ENCODE assay signal across 8 cellular contexts in genomic region chr17:81926451-81927144, GRCh38. TPM values are rescaled to one million over a fixed set of nuclear protein-coding genes. Genes with fewer than 3 reads are reported as not detected.
DNase-seq lines count a peak whose midpoint lies in the region; ATAC-seq, FAIRE-seq and TF ChIP-seq lines count a peak whose summit lies in the region.

No MANE protein-coding gene starts in this region.

- H3K9me3 ChIP-seq in H1 (ENCODE audit: insufficient read depth in 2 of 2, low read depth in 1 of 2, low read length in 1 of 2) (no peaks in the 10 kb centered on the region), mesenchymal stem cell (ENCODE audit: control insufficient read depth, low read length) (no peaks in the 10 kb centered on the region)

- ATAC-seq in GM18519 (IDR thresholded peaks at IDR 0.05; ENCODE audit: low FRiP score, unreplicated experiment) = no peak

- H3K23ac ChIP-seq in H1 (ENCODE audit: insufficient read length) = no peak overlapping the region
- H3K23ac ChIP-seq in mesenchymal stem cell (ENCODE audit: low read length in 2 of 2) = peak overlapping the region in 1 of 2 experiments; percentile 24

- no peak for TF ChIP-seq POLR2A in H1 (IDR thresholded peaks at IDR 0.05; ENCODE audit: control extremely low read depth in 1 of 2, low read depth in 2 of 2, low read length in 2 of 2)

- peak; percentile 54 for DNase-seq in G401 (ENCODE audit: low spot score)
- peak; percentile 75 for DNase-seq in HFFc6
- peak; percentile 79 for DNase-seq in NCI-H69 (lab: John Stamatoyannopoulos, UW)
- peak; percentile 65 for DNase-seq in activated CD4-positive, alpha-beta memory T cell treated with anti-CD3 and anti-CD28 coated beads, Interleukin-2, amount 10 ng/mL, durations not matched to agents 7 days and 5 days
- DNase-seq in H1 (ENCODE audit: low read depth in 1 of 2, low spot score in 2 of 2) = no peak
- DNase-seq in mesenchymal stem cell = peak; percentile 94
- peak; percentile 43 to 54 for DNase-seq in stimulated activated CD8-positive, alpha-beta memory T cell treated with anti-CD3 and anti-CD28 coated beads, Interleukin-15, amount 100 ng/mL, for 48 hours (ENCODE audit: low read depth in 2 of 2)

- in situ Hi-C loops in G401 (cut with HindIII; ENCODE audit: low sequenced_read_pairs) = no loop called here

- H2AK5ac ChIP-seq in H1 (ENCODE audit: low read depth, low read length) (no peak overlapping the region), mesenchymal stem cell (ENCODE audit: low read length, severe bottlenecking) (peak overlapping the region; percentile 64)

- no peaks in the 10 kb centered on the region for H3K9me3 Mint-ChIP-seq in HFFc6
- H3K9me3 Mint-ChIP-seq in activated CD4-positive, alpha-beta memory T cell treated with anti-CD3 and anti-CD28 coated beads, Interleukin-2, amount 10 ng/mL, durations not matched to agents 7 days and 5 days = no peaks in the 10 kb centered on the region

- no peak for FAIRE-seq in H1 (lab: Jason Lieb, UNC)

- POLR2A ChIA-PET in activated CD4-positive, alpha-beta memory T cell treated with anti-CD3 and anti-CD28 coated beads, Interleukin-2, amount 10 ng/mL, durations not matched to agents 7 days and 5 days (lab: Charles Lee) = interaction anchor here (0.8 to 7.6 kb wide), 19 partner anchors 9 to 523 kb away, joined by 3 to 62 read pairs (median 4); partner anchors contain the start of genes ARHGDIA, ARL16, CENPX and DCXR
- POLR2A ChIA-PET in H1 (lab: Charles Lee; ENCODE audit: partially characterized antibody) = interaction anchor here (0.7 to 14.6 kb wide), 26 partner anchors 11 to 172 kb away, joined by 3 to 150 read pairs (median 4); partner anchors contain the start of genes NPB, PCYT2, PYCR1 and SIRT7

- H3K9ac ChIP-seq in H1 (replicated peaks in 1 of 4; ENCODE audit: extremely low read depth in 1 of 4, low read depth in 3 of 4, low read length in 3 of 4) = peak overlapping the region in 3 of 4 experiments; percentile 45 to 61 (median 52); a peak in 5 of 7 replicates
- H3K9ac ChIP-seq in mesenchymal stem cell (ENCODE audit: low read length) = peak overlapping the region; percentile 96

- H3K4me3 ChIP-seq in H1 (ENCODE audit: extremely low read depth in 1 of 4, insufficient read depth in 2 of 4, low read depth in 3 of 4, low read length in 4 of 4) (peak overlapping the region; percentile 67 to 89 (median 70)), mesenchymal stem cell (ENCODE audit: insufficient read depth in 1 of 2, low read depth in 1 of 2, low read length in 2 of 2) (peak overlapping the region; percentile 85 to 88)

- peak overlapping the region; percentile 88 for H3K27ac Mint-ChIP-seq in HFFc6
- peak overlapping the region; percentile 94 for H3K27ac Mint-ChIP-seq in activated CD4-positive, alpha-beta memory T cell treated with anti-CD3 and anti-CD28 coated beads, Interleukin-2, amount 10 ng/mL, durations not matched to agents 7 days and 5 days

- WGBS in H1 (ENCODE audit: extremely low coverage in 1 of 2, insufficient coverage in 1 of 2, insufficient read length in 1 of 2, insufficient replicate concordance in 2 of 2, low coverage in 1 of 2, low lambda C conversion rate in 2 of 2, missing lambda C conversion rate in 1 of 2), 2 experiments = 5% methylated on average over 23 of the region's 44 CpGs; no CpG with 5 or more reads in 1 of the 2 experiments
- 3% methylated on average over 42 of the region's 44 CpGs for WGBS in mesenchymal stem cell

- TF ChIP-seq CTCF in HFFc6 (IDR thresholded peaks at IDR 0.05) (no peak), H1 (IDR thresholded peaks at IDR 0.05; ENCODE audit: control extremely low read depth in 1 of 3, insufficient read depth in 1 of 3, low read depth in 1 of 3, low read length in 3 of 3) (no peak)

- no peaks in the 10 kb centered on the region; the same call in 1 of the 2 replicates for H3K27me3 Mint-ChIP-seq in HFFc6 (ENCODE audit: insufficient read depth)
- peaks cover 4% of the 10 kb centered on the region for H3K27me3 Mint-ChIP-seq in activated CD4-positive, alpha-beta memory T cell treated with anti-CD3 and anti-CD28 coated beads, Interleukin-2, amount 10 ng/mL, durations not matched to agents 7 days and 5 days

- peak overlapping the region; percentile 75 for H2BK5ac ChIP-seq in H1 (ENCODE audit: low read depth, low read length)
- peak overlapping the region; percentile 94 for H2BK5ac ChIP-seq in mesenchymal stem cell (ENCODE audit: low read depth, low read length, poor library complexity, severe bottlenecking)

- H2BK12ac ChIP-seq in H1 (ENCODE audit: low read depth, low read length) (0 out of 2 replicates have a peak overlapping the region, but pooled peaks have one; percentile 68), mesenchymal stem cell (ENCODE audit: low read length in 2 of 2) (peak overlapping the region in 1 of 2 experiments; percentile 45)

- H2BK15ac ChIP-seq in H1 (ENCODE audit: low read length) (peak overlapping the region; percentile 81; the same call in 1 of the 2 replicates), mesenchymal stem cell (ENCODE audit: low read depth, poor library complexity, severe bottlenecking) (no peak overlapping the region)

- CTCF ChIA-PET in activated CD4-positive, alpha-beta memory T cell treated with anti-CD3 and anti-CD28 coated beads, Interleukin-2, amount 10 ng/mL, durations not matched to agents 7 days and 5 days (lab: Charles Lee) = interaction anchor here (0.8 to 2.7 kb wide), 5 partner anchors 10 to 111 kb away, joined by 3 to 13 read pairs (median 5); partner anchors contain the start of gene DCXR
- CTCF ChIA-PET in H1 (lab: Charles Lee; ENCODE audit: partially characterized antibody) = interaction anchor here (0.6 to 3.0 kb wide), 9 partner anchors 11 to 168 kb away, joined by 3 to 12 read pairs (median 7); no protein-coding TSS in a partner anchor

- peak overlapping the region; percentile 27 for H3K56ac ChIP-seq in H1 (replicated peaks; ENCODE audit: insufficient read length, low read depth, low read length)

- peak overlapping the region; percentile 91 for H3K4me3 Mint-ChIP-seq in HFFc6
- H3K4me3 Mint-ChIP-seq in activated CD4-positive, alpha-beta memory T cell treated with anti-CD3 and anti-CD28 coated beads, Interleukin-2, amount 10 ng/mL, durations not matched to agents 7 days and 5 days = peak overlapping the region; percentile 91

- H3K4me2 ChIP-seq in H1 (ENCODE audit: insufficient read depth in 1 of 2, low read depth in 2 of 2, low read length in 2 of 2) (peak overlapping the region; percentile 78 to 88), mesenchymal stem cell (ENCODE audit: low read length, poor library complexity, severe bottlenecking) (peak overlapping the region; percentile 88)

- no peak for TF ChIP-seq RAD21 in H1 (IDR thresholded peaks at IDR 0.05 in 1 of 2, conservative IDR thresholded peaks at IDR 0.05 in 1 of 2; ENCODE audit: low read depth in 2 of 2, low read length in 2 of 2)

- H3K79me1 ChIP-seq in H1 (ENCODE audit: low read depth, low read length) (peaks cover 31% of the 10 kb centered on the region), mesenchymal stem cell (replicated peaks; ENCODE audit: low read length, poor library complexity, severe bottlenecking) (peaks cover 6% of the 10 kb centered on the region)

- H3K18ac ChIP-seq in H1 (ENCODE audit: extremely low read depth, low read length) (no peak overlapping the region; the same call in 1 of the 2 replicates), mesenchymal stem cell (ENCODE audit: low read depth in 1 of 2, low read length in 2 of 2) (peak overlapping the region; percentile 86 to 89)

- H3K23me2 ChIP-seq in H1 (ENCODE audit: low read depth, low read length) = peaks cover 15% of the 10 kb centered on the region; the same call in 1 of the 2 replicates

- no peak overlapping the region for H4K91ac ChIP-seq in H1 (replicated peaks; ENCODE audit: insufficient read length, low read length)
- H4K91ac ChIP-seq in mesenchymal stem cell (ENCODE audit: low read length) = peak overlapping the region; percentile 43

- H2AFZ ChIP-seq in H1 (ENCODE audit: low read length) = no peak overlapping the region
- H2AFZ ChIP-seq in mesenchymal stem cell (ENCODE audit: low read depth, low read length) = no peak overlapping the region

- no peak overlapping the region for H3K4ac ChIP-seq in H1 (replicated peaks; ENCODE audit: insufficient read length, low read depth, low read length)
- peak overlapping the region; percentile 42 to 94 for H3K4ac ChIP-seq in mesenchymal stem cell (ENCODE audit: low read depth in 1 of 2, low read length in 2 of 2)

- peaks cover 7 to 25% of the 10 kb centered on the region in 2 experiments for H4K20me1 ChIP-seq in H1 (replicated peaks in 1 of 2; ENCODE audit: control insufficient read depth in 1 of 2, insufficient read depth in 2 of 2, low read length in 2 of 2)

- no peaks in the 10 kb centered on the region for H3K36me3 Mint-ChIP-seq in HFFc6 (ENCODE audit: low read depth)
- peaks cover 13% of the 10 kb centered on the region for H3K36me3 Mint-ChIP-seq in activated CD4-positive, alpha-beta memory T cell treated with anti-CD3 and anti-CD28 coated beads, Interleukin-2, amount 10 ng/mL, durations not matched to agents 7 days and 5 days (ENCODE audit: low read depth)

- no peak overlapping the region for H2BK120ac ChIP-seq in H1 (replicated peaks; ENCODE audit: low read depth, low read length)
- H2BK120ac ChIP-seq in mesenchymal stem cell (ENCODE audit: low read depth, low read length) = peak overlapping the region; percentile 90

- peaks cover 9 to 48% of the 10 kb centered on the region in 2 experiments; a peak in 3 of 4 replicates for H3K79me2 ChIP-seq in H1 (ENCODE audit: control insufficient read depth in 1 of 2, insufficient read depth in 2 of 2, low read length in 2 of 2)

- H3K4me1 ChIP-seq in H1 (replicated peaks in 1 of 4; ENCODE audit: control insufficient read depth in 3 of 4, insufficient read depth in 4 of 4, low read length in 3 of 4) (peaks cover 0 to 41% (median 32%) of the 10 kb centered on the region in 4 experiments; a peak in 6 of 7 replicates), mesenchymal stem cell (ENCODE audit: control insufficient read depth, insufficient read depth, low read depth, low read length) (peaks cover 68% of the 10 kb centered on the region)

- peak overlapping the region; percentile 72 for H3K27ac ChIP-seq in H1 (ENCODE audit: low read depth, low read length)
- peak overlapping the region; percentile 91 for H3K27ac ChIP-seq in mesenchymal stem cell (ENCODE audit: low read length, poor library complexity, severe bottlenecking)

- H3K14ac ChIP-seq in H1 (ENCODE audit: insufficient read length) = no peak overlapping the region
- peak overlapping the region; percentile 65 to 96 for H3K14ac ChIP-seq in mesenchymal stem cell (ENCODE audit: low read length in 2 of 2)

- no peak for TF ChIP-seq EP300 in H1 (IDR thresholded peaks at IDR 0.05; ENCODE audit: borderline replicate concordance in 1 of 2, low read depth in 2 of 2, low read length in 2 of 2)

- H3K36me3 ChIP-seq in H1 (ENCODE audit: control insufficient read depth in 2 of 4, insufficient read depth in 4 of 4, low read length in 3 of 4) (peaks cover 0 to 11% (median 3%) of the 10 kb centered on the region in 4 experiments; a peak in 4 of 8 replicates), mesenchymal stem cell (ENCODE audit: control insufficient read depth in 1 of 2, insufficient read depth in 2 of 2, low read depth in 1 of 2, low read length in 2 of 2) (peaks cover 13 to 28% of the 10 kb centered on the region in 2 experiments)

- H3K4me1 Mint-ChIP-seq in HFFc6 (ENCODE audit: low read depth) = peaks cover 17% of the 10 kb centered on the region
- H3K4me1 Mint-ChIP-seq in activated CD4-positive, alpha-beta memory T cell treated with anti-CD3 and anti-CD28 coated beads, Interleukin-2, amount 10 ng/mL, durations not matched to agents 7 days and 5 days = peaks cover 39% of the 10 kb centered on the region

- no peak overlapping the region for H2BK20ac ChIP-seq in H1 (ENCODE audit: low read length)

- H4K5ac ChIP-seq in H1 (ENCODE audit: insufficient read length, low read depth, low read length) = peak overlapping the region; percentile 21

- H3K27me3 ChIP-seq in H1 (replicated peaks in 1 of 4; ENCODE audit: control insufficient read depth in 3 of 4, extremely low read depth in 1 of 4, insufficient read depth in 3 of 4, low read length in 3 of 4) (peaks cover 0 to 12% (median 9%) of the 10 kb centered on the region in 4 experiments; a peak in 4 of 7 replicates), mesenchymal stem cell (ENCODE audit: control insufficient read depth in 1 of 2, insufficient read depth in 1 of 2, low read length in 2 of 2) (peaks cover 0 to 7% of the 10 kb centered on the region in 2 experiments)

- H4K8ac ChIP-seq in H1 (ENCODE audit: extremely low read depth, insufficient read depth, low read length) = peak overlapping the region; percentile 30
- peak overlapping the region; percentile 42 for H4K8ac ChIP-seq in mesenchymal stem cell (ENCODE audit: low read length)

RNA-seq across cellular contexts. Expression of gene MAFG, which starts 0.9 kb away (rescaled TPM):
- total RNA-seq in G401 (2014; rRNA removed; shearing (Covaris generic)) = 14.5 and 15.6 TPM in 2 replicates
- 10 to 100 TPM; 17.7 to 22.4 (median 18.2) TPM for total RNA-seq in HFFc6 (2021; fragmentation: NEBNext Ultra II Directional; extraction: Animal tissue kit (Norgen Biotek cat#: 25700))
- 10 to 100 TPM; 35.2 to 36.5 TPM for total RNA-seq in activated CD4-positive, alpha-beta memory T cell treated with anti-CD3 and anti-CD28 coated beads, Interleukin-2, amount 10 ng/mL, durations not matched to agents 7 days and 5 days
- 26.9 and 27.7 TPM in 2 replicates for total RNA-seq in H1 (2021; fragmentation: NEBNext Ultra II Directional; extraction: Animal tissue kit (Norgen Biotek cat#: 25700))
- 25.5 and 36.9 TPM in 2 replicates for polyA plus RNA-seq in H1 (2011; rRNA removed)
- 22.0 TPM for polyA plus RNA-seq in H1 (2011; cell fraction: cytosol; rRNA removed)
- polyA plus RNA-seq in H1 (2011; cell fraction: nucleus; rRNA removed) = 71.6 TPM
- polyA plus RNA-seq in H1 (2012, experiment 1 of 2) = 25.0 to 30.3 TPM (median 27.4 TPM) in 4 replicates
- 24.6 TPM for polyA plus RNA-seq in H1 (2012, experiment 2 of 2)
- polyA plus RNA-seq in H1 (2013, experiment 1 of 2) = 26.0 TPM
- polyA plus RNA-seq in H1 (2013, experiment 2 of 2) = 25.6 TPM
- 13.0 and 13.1 TPM in 2 replicates for polyA minus RNA-seq in H1 (2011; rRNA and poly(A)+ RNA removed)
- polyA minus RNA-seq in H1 (2011; cell fraction: cytosol; rRNA and poly(A)+ RNA removed) = 7.5 TPM
- 13.1 TPM for polyA minus RNA-seq in H1 (2011; cell fraction: nucleus; rRNA and poly(A)+ RNA removed)
- polyA plus RNA-seq in mesenchymal stem cell (2013, experiment 1 of 2) = 27.1 TPM
- 27.7 TPM for polyA plus RNA-seq in mesenchymal stem cell (2013, experiment 2 of 2)

RNA-seq across cellular contexts. Expression of gene SIRT7, which starts 8.6 kb away (rescaled TPM):
- total RNA-seq in G401 (2014; rRNA removed; shearing (Covaris generic)) = 15.4 and 17.6 TPM in 2 replicates
- total RNA-seq in HFFc6 (2021; fragmentation: NEBNext Ultra II Directional; extraction: Animal tissue kit (Norgen Biotek cat#: 25700)) = 10 to 100 TPM; 16.2 to 20.7 (median 18.5) TPM
- total RNA-seq in activated CD4-positive, alpha-beta memory T cell treated with anti-CD3 and anti-CD28 coated beads, Interleukin-2, amount 10 ng/mL, durations not matched to agents 7 days and 5 days = 10 to 100 TPM; 55.8 to 58.4 TPM
- 16.6 and 18.7 TPM in 2 replicates for total RNA-seq in H1 (2021; fragmentation: NEBNext Ultra II Directional; extraction: Animal tissue kit (Norgen Biotek cat#: 25700))
- polyA plus RNA-seq in H1 (2011; rRNA removed) = 5.8 and 10.3 TPM in 2 replicates
- 10.4 TPM for polyA plus RNA-seq in H1 (2011; cell fraction: cytosol; rRNA removed)
- 37.2 TPM for polyA plus RNA-seq in H1 (2011; cell fraction: nucleus; rRNA removed)
- polyA plus RNA-seq in H1 (2012, experiment 1 of 2) = 15.5 to 18.5 TPM (median 16.8 TPM) in 4 replicates
- 9.9 TPM for polyA plus RNA-seq in H1 (2012, experiment 2 of 2)
- 10.7 TPM for polyA plus RNA-seq in H1 (2013, experiment 1 of 2)
- 10.0 TPM for polyA plus RNA-seq in H1 (2013, experiment 2 of 2)
- polyA minus RNA-seq in H1 (2011; rRNA and poly(A)+ RNA removed) = 19.9 and 21.5 TPM in 2 replicates
- polyA minus RNA-seq in H1 (2011; cell fraction: cytosol; rRNA and poly(A)+ RNA removed) = 10.5 TPM
- 23.1 TPM for polyA minus RNA-seq in H1 (2011; cell fraction: nucleus; rRNA and poly(A)+ RNA removed)
- polyA plus RNA-seq in mesenchymal stem cell (2013, experiment 1 of 2) = 9.5 TPM
- polyA plus RNA-seq in mesenchymal stem cell (2013, experiment 2 of 2) = 8.5 TPM

RNA-seq across cellular contexts. Expression of gene PYCR1, which starts 10.5 kb away (rescaled TPM):
- 112 and 119 TPM in 2 replicates for total RNA-seq in G401 (2014; rRNA removed; shearing (Covaris generic))
- 100 to 1,000 TPM in 4 of 6 experiments, 10 to 100 TPM in 2; 97.9 to 147 (median 110) TPM for total RNA-seq in HFFc6 (2021; fragmentation: NEBNext Ultra II Directional; extraction: Animal tissue kit (Norgen Biotek cat#: 25700))
- 10 to 100 TPM; 25.8 to 34.7 TPM for total RNA-seq in activated CD4-positive, alpha-beta memory T cell treated with anti-CD3 and anti-CD28 coated beads, Interleukin-2, amount 10 ng/mL, durations not matched to agents 7 days and 5 days
- 127 and 145 TPM in 2 replicates for total RNA-seq in H1 (2021; fragmentation: NEBNext Ultra II Directional; extraction: Animal tissue kit (Norgen Biotek cat#: 25700))
- polyA plus RNA-seq in H1 (2011; rRNA removed) = 213 and 284 TPM in 2 replicates
- polyA plus RNA-seq in H1 (2011; cell fraction: cytosol; rRNA removed) = 241 TPM
- polyA plus RNA-seq in H1 (2011; cell fraction: nucleus; rRNA removed) = 213 TPM
- 105 to 176 TPM (median 162 TPM) in 4 replicates for polyA plus RNA-seq in H1 (2012, experiment 1 of 2)
- 176 TPM for polyA plus RNA-seq in H1 (2012, experiment 2 of 2)
- polyA plus RNA-seq in H1 (2013, experiment 1 of 2) = 94.5 TPM
- polyA plus RNA-seq in H1 (2013, experiment 2 of 2) = 95.9 TPM
- 144 and 159 TPM in 2 replicates for polyA minus RNA-seq in H1 (2011; rRNA and poly(A)+ RNA removed)
- 72.7 TPM for polyA minus RNA-seq in H1 (2011; cell fraction: cytosol; rRNA and poly(A)+ RNA removed)
- polyA minus RNA-seq in H1 (2011; cell fraction: nucleus; rRNA and poly(A)+ RNA removed) = 51.5 TPM
- polyA plus RNA-seq in mesenchymal stem cell (2013, experiment 1 of 2) = 95.7 TPM
- polyA plus RNA-seq in mesenchymal stem cell (2013, experiment 2 of 2) = 94.0 TPM

RNA-seq across cellular contexts. Expression of gene PCYT2, which starts 15.4 kb away (rescaled TPM):
- 41.8 and 60.0 TPM in 2 replicates for total RNA-seq in G401 (2014; rRNA removed; shearing (Covaris generic))
- total RNA-seq in HFFc6 (2021; fragmentation: NEBNext Ultra II Directional; extraction: Animal tissue kit (Norgen Biotek cat#: 25700)) = 10 to 100 TPM; 33.2 to 45.8 (median 35.8) TPM
- total RNA-seq in activated CD4-positive, alpha-beta memory T cell treated with anti-CD3 and anti-CD28 coated beads, Interleukin-2, amount 10 ng/mL, durations not matched to agents 7 days and 5 days = 10 to 100 TPM; 41.6 to 44.4 TPM
- 29.9 and 31.0 TPM in 2 replicates for total RNA-seq in H1 (2021; fragmentation: NEBNext Ultra II Directional; extraction: Animal tissue kit (Norgen Biotek cat#: 25700))
- 31.3 and 37.7 TPM in 2 replicates for polyA plus RNA-seq in H1 (2011; rRNA removed)
- 42.9 TPM for polyA plus RNA-seq in H1 (2011; cell fraction: cytosol; rRNA removed)
- 82.5 TPM for polyA plus RNA-seq in H1 (2011; cell fraction: nucleus; rRNA removed)
- 19.0 to 35.2 TPM (median 29.2 TPM) in 4 replicates for polyA plus RNA-seq in H1 (2012, experiment 1 of 2)
- 29.9 TPM for polyA plus RNA-seq in H1 (2012, experiment 2 of 2)
- polyA plus RNA-seq in H1 (2013, experiment 1 of 2) = 20.7 TPM
- polyA plus RNA-seq in H1 (2013, experiment 2 of 2) = 19.4 TPM
- 22.7 and 29.5 TPM in 2 replicates for polyA minus RNA-seq in H1 (2011; rRNA and poly(A)+ RNA removed)
- polyA minus RNA-seq in H1 (2011; cell fraction: cytosol; rRNA and poly(A)+ RNA removed) = 17.1 TPM
- polyA minus RNA-seq in H1 (2011; cell fraction: nucleus; rRNA and poly(A)+ RNA removed) = 46.4 TPM
- 50.1 TPM for polyA plus RNA-seq in mesenchymal stem cell (2013, experiment 1 of 2)
- 48.6 TPM for polyA plus RNA-seq in mesenchymal stem cell (2013, experiment 2 of 2)

RNA-seq across cellular contexts. Expression of gene MYADML2, which starts 20.4 kb away (rescaled TPM):
- total RNA-seq in G401 (2014; rRNA removed; shearing (Covaris generic)) = not detected in 2 replicates
- not detected for total RNA-seq in HFFc6 (2021; fragmentation: NEBNext Ultra II Directional; extraction: Animal tissue kit (Norgen Biotek cat#: 25700))
- not detected for total RNA-seq in activated CD4-positive, alpha-beta memory T cell treated with anti-CD3 and anti-CD28 coated beads, Interleukin-2, amount 10 ng/mL, durations not matched to agents 7 days and 5 days
- 0.17 and 0.26 TPM in 2 replicates for total RNA-seq in H1 (2021; fragmentation: NEBNext Ultra II Directional; extraction: Animal tissue kit (Norgen Biotek cat#: 25700))
- polyA plus RNA-seq in H1 (2011; rRNA removed) = 0.47 TPM in 2 replicates
- 0.45 TPM for polyA plus RNA-seq in H1 (2011; cell fraction: cytosol; rRNA removed)
- 0.39 TPM for polyA plus RNA-seq in H1 (2011; cell fraction: nucleus; rRNA removed)
- polyA plus RNA-seq in H1 (2012, experiment 1 of 2) = 0.34 to 0.50 TPM (median 0.41 TPM) in 3 of 4 replicates, not detected in the other
- polyA plus RNA-seq in H1 (2012, experiment 2 of 2) = 0.26 TPM
- polyA plus RNA-seq in H1 (2013, experiment 1 of 2) = 0.10 TPM
- 0.11 TPM for polyA plus RNA-seq in H1 (2013, experiment 2 of 2)
- 0.16 and 0.29 TPM in 2 replicates for polyA minus RNA-seq in H1 (2011; rRNA and poly(A)+ RNA removed)
- polyA minus RNA-seq in H1 (2011; cell fraction: cytosol; rRNA and poly(A)+ RNA removed) = 0.44 TPM
- 0.40 TPM for polyA minus RNA-seq in H1 (2011; cell fraction: nucleus; rRNA and poly(A)+ RNA removed)
- not detected for polyA plus RNA-seq in mesenchymal stem cell (2013, experiment 1 of 2)
- not detected for polyA plus RNA-seq in mesenchymal stem cell (2013, experiment 2 of 2)

Comparison
In these comparisons a context has a peak if more than half of its experiments do, and no peak if none do; other contexts are left out.
1. DNase-seq: peak in G401 (single experiment), HFFc6 (single experiment), NCI-H69 (single experiment), activated CD4-positive, alpha-beta memory T cell treated with anti-CD3 and anti-CD28 coated beads, Interleukin-2, amount 10 ng/mL, durations not matched to agents 7 days and 5 days (single experiment), mesenchymal stem cell (single experiment) and stimulated activated CD8-positive, alpha-beta memory T cell treated with anti-CD3 and anti-CD28 coated beads, Interleukin-15, amount 100 ng/mL, for 48 hours (2 of 2); none in H1 (0 of 2).